In the genomic region with DNA sequence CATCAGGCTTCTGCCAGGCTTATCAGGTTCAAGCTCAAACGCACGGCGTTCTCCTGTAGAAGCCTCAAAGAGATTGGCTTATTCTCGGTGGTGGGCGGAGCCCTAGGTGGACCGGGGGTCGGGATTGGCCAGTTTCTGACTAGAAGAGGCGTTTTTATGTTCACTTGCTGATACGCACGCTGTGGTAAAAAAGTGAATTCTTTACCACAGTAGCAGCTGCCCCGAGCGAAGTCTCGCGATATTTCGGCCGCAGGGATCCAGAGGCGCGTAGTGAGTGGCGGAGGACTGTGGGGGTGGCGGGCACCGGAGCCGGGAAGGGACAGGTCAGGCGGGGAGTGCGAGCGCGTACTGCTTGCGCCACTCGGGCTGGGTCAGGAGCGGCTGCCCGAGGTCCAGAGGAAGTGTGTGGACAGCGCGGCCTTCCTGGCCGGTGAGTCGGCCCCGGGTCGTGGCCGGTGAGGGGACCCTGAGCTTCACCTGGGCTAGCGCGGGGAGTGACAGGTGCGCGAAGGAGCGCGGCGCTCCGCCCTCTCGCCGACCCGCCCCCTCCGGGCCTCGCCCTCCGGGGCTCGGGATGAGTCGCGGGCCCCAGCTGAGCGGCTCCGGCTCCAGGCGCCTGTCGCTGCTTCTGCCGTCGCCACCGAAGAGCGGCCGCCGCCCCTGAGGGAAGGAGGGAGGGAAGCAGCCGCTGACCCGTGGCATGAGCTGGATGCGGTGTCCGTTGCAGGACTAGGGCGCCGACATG, we compare ENCODE assay signal across 8 cellular contexts. TPM values are rescaled to one million over a fixed set of nuclear protein-coding genes. Genes with fewer than 3 reads are reported as not detected.
DNase-seq lines count a peak whose midpoint lies in the region; ATAC-seq and TF ChIP-seq lines count a peak whose summit lies in the region.

A gene with protein sequence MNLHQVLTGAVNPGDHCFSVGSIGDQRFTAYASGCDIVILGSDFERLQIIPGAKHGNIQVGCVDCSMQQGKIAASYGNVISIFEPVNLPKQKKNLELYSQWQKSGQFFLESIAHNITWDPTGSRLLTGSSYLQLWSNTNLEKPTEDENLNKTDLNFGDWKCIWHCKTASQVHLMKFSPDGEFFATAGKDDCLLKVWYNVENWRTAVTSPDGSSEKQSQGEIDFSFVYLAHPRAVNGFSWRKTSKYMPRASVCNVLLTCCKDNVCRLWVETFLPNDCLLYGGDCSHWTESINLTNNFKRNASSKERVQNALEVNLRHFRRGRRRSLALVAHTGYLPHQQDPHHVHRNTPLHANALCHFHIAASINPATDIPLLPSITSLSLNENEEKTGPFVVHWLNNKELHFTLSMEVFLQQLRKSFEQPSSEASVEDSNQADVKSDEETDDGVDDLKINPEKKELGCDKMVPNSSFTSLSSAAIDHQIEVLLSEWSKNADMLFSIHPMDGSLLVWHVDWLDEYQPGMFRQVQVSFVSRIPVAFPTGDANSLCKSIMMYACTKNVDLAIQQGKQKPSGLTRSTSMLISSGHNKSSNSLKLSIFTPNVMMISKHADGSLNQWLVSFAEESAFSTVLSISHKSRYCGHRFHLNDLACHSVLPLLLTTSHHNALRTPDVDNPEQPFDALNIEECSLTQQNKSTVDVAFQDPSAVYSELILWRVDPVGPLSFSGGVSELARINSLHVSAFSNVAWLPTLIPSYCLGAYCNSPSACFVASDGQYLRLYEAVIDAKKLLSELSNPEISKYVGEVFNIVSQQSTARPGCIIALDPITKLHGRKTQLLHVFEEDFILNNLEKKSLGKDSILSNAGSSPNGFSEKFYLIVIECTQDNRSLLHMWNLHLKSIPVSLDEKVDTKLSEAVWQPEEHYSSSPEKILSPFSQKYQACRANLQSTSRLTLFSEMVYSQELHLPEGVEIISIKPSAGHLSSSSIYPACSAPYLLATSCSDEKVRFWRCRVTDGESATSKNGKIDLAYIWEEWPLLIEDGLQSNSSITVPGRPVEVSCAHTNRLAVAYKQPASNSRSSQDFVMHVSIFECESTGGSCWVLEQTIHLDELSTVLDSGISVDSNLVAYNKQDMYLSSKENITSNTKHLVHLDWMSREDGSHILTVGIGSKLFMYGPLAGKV (N-terminal part only) (plus strand): TSS at position 260 of the 745 bp plus-strand sequence. CDS start 483 bp downstream, at position 743.

- TF ChIP-seq POLR2A in erythroblast (IDR thresholded peaks at IDR 0.05; ENCODE audit: low read length) = peak; percentile 88

- no peaks in the 10 kb centered on the region for H3K27me3 ChIP-seq in mucosa of rectum (ENCODE audit: control insufficient read depth in 2 of 2, insufficient read depth in 2 of 2, low read length in 2 of 2)

- H3K4me3 Mint-ChIP-seq in activated T-cell treated with anti-CD3 and anti-CD28 coated beads, Interleukin-2, amount 50 U/mL, for 24 hours = peak within 1 kb of the TSS; percentile 92

- H3K27ac Mint-ChIP-seq in activated T-cell treated with anti-CD3 and anti-CD28 coated beads, Interleukin-2, amount 50 U/mL, for 24 hours = peak within 1 kb of the TSS; percentile 97

- H3K9me3 ChIP-seq in mucosa of rectum (ENCODE audit: control insufficient read depth in 2 of 2, low read length in 2 of 2) = no peaks in the 10 kb centered on the region

- no peaks in the 10 kb centered on the region for H3K27me3 Mint-ChIP-seq in activated T-cell treated with anti-CD3 and anti-CD28 coated beads, Interleukin-2, amount 50 U/mL, for 24 hours

- H3K27ac ChIP-seq in mucosa of rectum (ENCODE audit: low read depth in 2 of 2, low read length in 2 of 2) = peak within 1 kb of the TSS; percentile 98 to 99

- H3K9me3 Mint-ChIP-seq in activated T-cell treated with anti-CD3 and anti-CD28 coated beads, Interleukin-2, amount 50 U/mL, for 24 hours = no peaks in the 10 kb centered on the region

- H3K4me3 ChIP-seq in mucosa of rectum (ENCODE audit: low read length in 2 of 2) = peak within 1 kb of the TSS; percentile 99 to 100

- H3K36me3 Mint-ChIP-seq in activated T-cell treated with anti-CD3 and anti-CD28 coated beads, Interleukin-2, amount 50 U/mL, for 24 hours (ENCODE audit: low read depth) = peaks cover 11% of the 10 kb centered on the region

- H3K4me1 ChIP-seq in mucosa of rectum (ENCODE audit: control insufficient read depth in 2 of 2, insufficient read depth in 2 of 2, low read length in 2 of 2) = peaks cover 4 to 18% of the 10 kb centered on the region in 2 donors

- peaks cover 41% of the 10 kb centered on the region for H3K4me1 Mint-ChIP-seq in activated T-cell treated with anti-CD3 and anti-CD28 coated beads, Interleukin-2, amount 50 U/mL, for 24 hours (ENCODE audit: low read depth)

- peak within 1 kb of the TSS; percentile 89 to 100 for H3K9ac ChIP-seq in mucosa of rectum (ENCODE audit: low read depth in 1 of 2, low read length in 2 of 2)

- in situ Hi-C loops in KBM-7 (cut with MboI; ENCODE audit: low pct_unique_long_range_greater_than_20kb, low sequenced_read_pairs) = no loop called here

- no peaks in the 10 kb centered on the region for H3K36me3 ChIP-seq in mucosa of rectum (ENCODE audit: control insufficient read depth in 2 of 2, insufficient read depth in 2 of 2, low read length in 2 of 2)

- DNase-seq in DMS153 (lab: John Stamatoyannopoulos, UW) (peak; percentile 93), KBM-7 (peak; percentile 99), erythroblast (lab: John Stamatoyannopoulos, UW) (peak; percentile 99 to 100)
- peak; percentile 97 for DNase-seq in activated T-cell treated with anti-CD3 and anti-CD28 coated beads, Interleukin-2, amount 50 U/mL, for 24 hours
- DNase-seq in stimulated activated CD8-positive, alpha-beta memory T cell treated with anti-CD3 and anti-CD28 coated beads, Interleukin-4, amount 100 ng/mL, for 48 hours = peak; percentile 98

- peak; percentile 88 for ATAC-seq in GM21717 (IDR thresholded peaks at IDR 0.05; ENCODE audit: unreplicated experiment)

TF ChIP-seq in PFSK-1, 5 proteins besides CTCF, POLR2A, EP300 and RAD21:
- TF ChIP-seq POLR2AphosphoS5 (IDR thresholded peaks at IDR 0.05; ENCODE audit: low read depth, low read length) = no peak; the same call in 1 of the 2 replicates
- TF ChIP-seq, protein P1, sequence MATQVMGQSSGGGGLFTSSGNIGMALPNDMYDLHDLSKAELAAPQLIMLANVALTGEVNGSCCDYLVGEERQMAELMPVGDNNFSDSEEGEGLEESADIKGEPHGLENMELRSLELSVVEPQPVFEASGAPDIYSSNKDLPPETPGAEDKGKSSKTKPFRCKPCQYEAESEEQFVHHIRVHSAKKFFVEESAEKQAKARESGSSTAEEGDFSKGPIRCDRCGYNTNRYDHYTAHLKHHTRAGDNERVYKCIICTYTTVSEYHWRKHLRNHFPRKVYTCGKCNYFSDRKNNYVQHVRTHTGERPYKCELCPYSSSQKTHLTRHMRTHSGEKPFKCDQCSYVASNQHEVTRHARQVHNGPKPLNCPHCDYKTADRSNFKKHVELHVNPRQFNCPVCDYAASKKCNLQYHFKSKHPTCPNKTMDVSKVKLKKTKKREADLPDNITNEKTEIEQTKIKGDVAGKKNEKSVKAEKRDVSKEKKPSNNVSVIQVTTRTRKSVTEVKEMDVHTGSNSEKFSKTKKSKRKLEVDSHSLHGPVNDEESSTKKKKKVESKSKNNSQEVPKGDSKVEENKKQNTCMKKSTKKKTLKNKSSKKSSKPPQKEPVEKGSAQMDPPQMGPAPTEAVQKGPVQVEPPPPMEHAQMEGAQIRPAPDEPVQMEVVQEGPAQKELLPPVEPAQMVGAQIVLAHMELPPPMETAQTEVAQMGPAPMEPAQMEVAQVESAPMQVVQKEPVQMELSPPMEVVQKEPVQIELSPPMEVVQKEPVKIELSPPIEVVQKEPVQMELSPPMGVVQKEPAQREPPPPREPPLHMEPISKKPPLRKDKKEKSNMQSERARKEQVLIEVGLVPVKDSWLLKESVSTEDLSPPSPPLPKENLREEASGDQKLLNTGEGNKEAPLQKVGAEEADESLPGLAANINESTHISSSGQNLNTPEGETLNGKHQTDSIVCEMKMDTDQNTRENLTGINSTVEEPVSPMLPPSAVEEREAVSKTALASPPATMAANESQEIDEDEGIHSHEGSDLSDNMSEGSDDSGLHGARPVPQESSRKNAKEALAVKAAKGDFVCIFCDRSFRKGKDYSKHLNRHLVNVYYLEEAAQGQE (IDR thresholded peaks at IDR 0.05; ENCODE audit: insufficient read depth in 1 of 2, low read depth in 2 of 2, low read length in 2 of 2) = no peak
- 0 out of 2 replicates have a peak, but pooled peaks have one; percentile 32 for TF ChIP-seq TAF1 (IDR thresholded peaks at IDR 0.05; ENCODE audit: borderline replicate concordance, insufficient read depth, low read length)
- 0 out of 2 replicates have a peak, but pooled peaks have one; percentile 23 for TF ChIP-seq SIN3A (IDR thresholded peaks at IDR 0.05; ENCODE audit: borderline replicate concordance, insufficient read depth, low read length)
- TF ChIP-seq FOXP2 (optimal IDR thresholded peaks at IDR 0.05; ENCODE audit: borderline replicate concordance, extremely low read depth, extremely low read length, insufficient read depth) = peak; percentile 95

RNA-seq across cellular contexts. Expression of the gene that starts here (rescaled TPM):
- 8.0 TPM for polyA plus RNA-seq in PFSK-1 (2012; ENCODE audit: insufficient read length, low read depth)

Comparison
In these comparisons a context has a peak if more than half of its experiments do, and no peak if none do; other contexts are left out.
1. Peak in every context shown above with its lines: DNase-seq, ATAC-seq, H3K4me3 ChIP-seq and H3K27ac ChIP-seq.